22 cellular contexts compared by ENCODE assay signal in genomic region chr17:63555475-63556156, GRCh38. TPM values are rescaled to one million over a fixed set of nuclear protein-coding genes. Genes with fewer than 3 reads are reported as not detected.
A peak's percentile ranks its signal among the peaks of the same experiment; 100 is the strongest.
DNase-seq lines count a peak whose midpoint lies in the region; ATAC-seq, FAIRE-seq and TF ChIP-seq lines count a peak whose summit lies in the region.
"Had no signal": no experiment of that assay in that cellular context is flagged by ENCODE, and none has a peak within 500 bp of the region (broad histone marks: within the 10 kb centered on the region; RNA-seq: fewer than 3 reads in every experiment).

No MANE protein-coding gene starts in this region.

- FAIRE-seq in GM12878 (lab: Jason Lieb, UNC) = no peak
- FAIRE-seq: endothelial cell of umbilical vein, H1, kidney had no signal

- no TSS peak for BruUV-seq in GM12878 (replicated peaks; lab: Mats Ljungman, UMichigan)

- SMC1A ChIA-PET in GM12878 (lab: Charles Lee; ENCODE audit: uncharacterized antibody, unreplicated experiment) = interaction anchor here (0.7 to 1.3 kb wide), 3 partner anchors 14 to 92 kb away, joined by 3 to 4 read pairs (median 3); partner anchors contain the start of gene MAP3K3

- TF ChIP-seq CTCF in LNCaP clone FGC (IDR thresholded peaks at IDR 0.05; ENCODE audit: control insufficient read depth, extremely low read depth, insufficient read depth) = no peak
- TF ChIP-seq CTCF in GM12878 (IDR thresholded peaks at IDR 0.05 in 2 of 3, conservative IDR thresholded peaks at IDR 0.05 in 1 of 3; ENCODE audit: control insufficient read depth in 2 of 3, extremely low read depth in 1 of 3, insufficient read depth in 1 of 3, low read depth in 3 of 3, low read length in 3 of 3) = no peak
- TF ChIP-seq CTCF in natural killer cell (IDR thresholded peaks at IDR 0.05) = no peak

- no peaks in the 10 kb centered on the region for H3K36me3 Mint-ChIP-seq in natural killer cell

- H2AFZ ChIP-seq in GM12878 (ENCODE audit: control insufficient read depth, low read depth, low read length) = no peak overlapping the region

- peaks cover 6% of the 10 kb centered on the region; the same call in 1 of the 2 replicates for H4K20me1 ChIP-seq in GM12878 (ENCODE audit: control insufficient read depth, insufficient read depth)

- TF ChIP-seq POLR2A in GM12878 (IDR thresholded peaks at IDR 0.05; ENCODE audit: low read depth, low read length) = no peak

- H3K27ac ChIP-seq in GM12878 (ENCODE audit: control insufficient read depth, insufficient read depth) = no peak overlapping the region
- H3K27ac ChIP-seq: 22Rv1, ascending aorta had no signal

- no peak for TF ChIP-seq EP300 in GM12878 (IDR thresholded peaks at IDR 0.05; ENCODE audit: borderline replicate concordance in 1 of 2, control insufficient read depth in 1 of 2, low read depth in 2 of 2, low read length in 2 of 2)

- in situ Hi-C loops in GM12878 (cut with MboI) = no loop called here

- peaks cover 18% of the 10 kb centered on the region for H3K4me1 ChIP-seq in GM12878 (ENCODE audit: control insufficient read depth, insufficient read depth, low read length)

- no peaks in the 10 kb centered on the region for H3K27me3 Mint-ChIP-seq in natural killer cell (ENCODE audit: low read depth in 2 of 2)

- H3K4me2 ChIP-seq in GM12878 (ENCODE audit: control insufficient read depth, insufficient read depth) = peak overlapping the region; percentile 38

- peaks cover 92% of the 10 kb centered on the region for H3K79me2 ChIP-seq in GM12878 (ENCODE audit: control insufficient read depth, insufficient read depth, low read length)

- no peak overlapping the region for H3K9ac ChIP-seq in GM12878 (ENCODE audit: control insufficient read depth, insufficient read depth, low read length)

- H3K27ac Mint-ChIP-seq in natural killer cell = peak overlapping the region; percentile 72 to 78
- H3K27ac Mint-ChIP-seq: mesothelial cell of epicardium; T-helper 2 cell treated with Interferon-gamma antibody and Interleukin-4, amounts not matched to agents 5 μg/mL and 100 μg/mL, for 36 hours had no signal

- POLR2A ChIA-PET in GM12878 (lab: Charles Lee) = no interaction called here

- RAD21 ChIA-PET in GM12878 (lab: Charles Lee; ENCODE audit: unreplicated experiment) = interaction anchor here (2.0 kb wide), 1 partner anchor 56 kb away, joined by 6 read pairs; no protein-coding TSS in a partner anchor

- peaks cover 0 to 2% of the 10 kb centered on the region in 2 experiments; a peak in 1 of 4 replicates for H3K36me3 ChIP-seq in GM12878 (ENCODE audit: control insufficient read depth in 2 of 2, insufficient read depth in 2 of 2, low read length in 1 of 2)

- DNase-seq in DMS79 treated with DMSO at 0.1 percent for 48 hours (lab: John Stamatoyannopoulos, UW) (peak; percentile 3), DMS79 (lab: John Stamatoyannopoulos, UW) (no peak), LNCaP clone FGC (ENCODE audit: low read depth) (peak; percentile 93), GM12878 (ENCODE audit: low read depth, low spot score) (no peak), natural killer cell (no peak), ecto neural progenitor cell (ENCODE audit: low spot score) (no peak), NCI-H345 (lab: John Stamatoyannopoulos, UW) (no peak), C1 segment of cervical spinal cord (lab: John Stamatoyannopoulos, UW) (no peak)
- DNase-seq: activated naive CD4-positive, alpha-beta T cell treated with Interleukin-2 at 50 U/mL for 16 hours; BE2C; foreskin fibroblast; kidney; NCI-H2081 treated with DMSO at 0.1 percent for 48 hours; NCI-H510A treated with DMSO at 0.1 percent for 48 hours; retina; SHP77 treated with DMSO at 0.1 percent for 48 hours had no signal

- H3K4me3 ChIP-seq in LNCaP clone FGC (ENCODE audit: low read depth, low read length) (no peak overlapping the region), GM12878 (no peak overlapping the region)
- H3K4me3 ChIP-seq: ascending aorta had no signal

- H3K27me3 ChIP-seq in GM12878 (replicated peaks in 1 of 2; ENCODE audit: control insufficient read depth in 2 of 2, insufficient read depth in 2 of 2, low read length in 1 of 2) = no peaks in the 10 kb centered on the region
- H3K27me3 ChIP-seq: ascending aorta, BE2C had no signal

- H3K4me1 Mint-ChIP-seq in natural killer cell = peaks cover 58 to 79% of the 10 kb centered on the region in 2 donors

- ATAC-seq in GM12878 = no peak
- ATAC-seq in natural killer cell = no peak

- H3K9me3 Mint-ChIP-seq in natural killer cell = no peaks in the 10 kb centered on the region
- H3K9me3 Mint-ChIP-seq: T-helper 2 cell treated with Interferon-gamma antibody and Interleukin-4, amounts not matched to agents 5 μg/mL and 100 μg/mL, for 36 hours had no signal

- no peak for TF ChIP-seq RAD21 in GM12878 (IDR thresholded peaks at IDR 0.05; ENCODE audit: insufficient read depth, low read depth, low read length)

- H3K4me3 Mint-ChIP-seq in natural killer cell = no peak overlapping the region
- H3K4me3 Mint-ChIP-seq: mesothelial cell of epicardium; T-helper 2 cell treated with Interferon-gamma antibody and Interleukin-4, amounts not matched to agents 5 μg/mL and 100 μg/mL, for 36 hours had no signal

- intact Hi-C loops in GM12878 (cut with micrococcal nuclease; ENCODE audit: unreplicated experiment) = loop anchor here (10.0 kb wide), 1 partner anchor 139 kb away; no protein-coding TSS in a partner anchor
- intact Hi-C loops in natural killer cell (cut with micrococcal nuclease) = no loop called here

- 87% methylated on average over 9 of the region's 9 CpGs for WGBS in GM12878 (ENCODE audit: insufficient coverage, insufficient replicate concordance, low lambda C conversion rate, missing lambda C conversion rate)

- peaks cover 3% of the 10 kb centered on the region; the same call in 1 of the 3 replicates for H3K9me3 ChIP-seq in GM12878 (replicated peaks; ENCODE audit: control insufficient read depth, insufficient read depth, low read length)
- H3K9me3 ChIP-seq: ascending aorta, BE2C had no signal

- CTCF ChIA-PET in GM12878 (lab: Yijun Ruan, JAX) = interaction anchor here (0.8 to 1.2 kb wide), 3 partner anchors 57 to 374 kb away, joined by 3 to 4 read pairs (median 3); no protein-coding TSS in a partner anchor

TF ChIP-seq in GM12878, 131 proteins besides CTCF, POLR2A, EP300 and RAD21:
- TF ChIP-seq WRNIP1 (IDR thresholded peaks at IDR 0.05; ENCODE audit: borderline replicate concordance, low read depth, low read length) = no peak

RNA-seq across cellular contexts. Expression of gene DCAF7, which starts 5.3 kb away (rescaled TPM):
- 35.0 and 38.8 TPM in 2 replicates for total RNA-seq in GM12878 (2013; cell fraction: nucleolus; rRNA removed)
- total RNA-seq in GM12878 (2014; rRNA removed) = 36.6 and 37.0 TPM in 2 replicates
- total RNA-seq in GM12878 (2014; rRNA removed; fragmentation: Illumina TruSeq; extraction: Trizol) = 29.1 and 29.3 TPM in 2 replicates
- 99.8 and 103 TPM in 2 replicates for total RNA-seq in GM12878 (2021)
- 25.8 TPM for polyA plus RNA-seq in GM12878 (2011; ENCODE audit: low read depth)
- polyA plus RNA-seq in GM12878 (2011; rRNA removed) = 45.5 and 60.7 TPM in 2 replicates
- 63.9 and 76.2 TPM in 2 replicates for polyA plus RNA-seq in GM12878 (2011; cell fraction: cytosol; rRNA removed)
- 56.8 and 74.2 TPM in 2 replicates for polyA plus RNA-seq in GM12878 (2011; cell fraction: nucleus; rRNA removed)
- polyA plus RNA-seq in GM12878 (2012) = 50.9 and 57.4 TPM in 2 replicates
- 65.4 and 67.5 TPM in 2 replicates for polyA plus RNA-seq in GM12878 (2014; fragmentation: Illumina TruSeq; extraction: Trizol)
- 10 to 100 TPM; 27.0 to 27.4 TPM for polyA plus RNA-seq in GM12878 (2014; fragmentation: Nextera tagmentation; extraction: Ambion mirVana)
- polyA plus RNA-seq in GM12878 (2014; rRNA removed) = 48.3 and 52.4 TPM in 2 replicates
- polyA plus RNA-seq in GM12878 (2016; fragmentation: Nextera tagmentation; extraction: Ambion mirVana) = 10 to 100 TPM; 76.5 to 85.0 TPM
- polyA minus RNA-seq in GM12878 (2011; rRNA and poly(A)+ RNA removed) = 99.0 and 105 TPM in 2 replicates
- polyA minus RNA-seq in GM12878 (2011; cell fraction: cytosol; rRNA and poly(A)+ RNA removed) = 29.0 and 35.1 TPM in 2 replicates
- 12.7 and 19.8 TPM in 2 replicates for polyA minus RNA-seq in GM12878 (2011; cell fraction: nucleus; rRNA and poly(A)+ RNA removed)
- total RNA-seq in natural killer cell = 10 to 100 TPM; 55.5 to 83.5 (median 72.2) TPM

RNA-seq across cellular contexts. Expression of gene KCNH6, which starts 32.5 kb away (rescaled TPM):
- total RNA-seq in GM12878 (2013; cell fraction: nucleolus; rRNA removed) = not detected in 2 replicates
- total RNA-seq in GM12878 (2014; rRNA removed) (not detected in 2 replicates), GM12878 (2014; rRNA removed; fragmentation: Illumina TruSeq; extraction: Trizol) (not detected in 2 replicates), GM12878 (2021) (not detected in 2 replicates), natural killer cell (not detected)
- not detected for polyA plus RNA-seq in GM12878 (2011; ENCODE audit: low read depth)
- polyA plus RNA-seq in GM12878 (2011; rRNA removed) (not detected in 2 replicates), GM12878 (2014; fragmentation: Illumina TruSeq; extraction: Trizol) (not detected in 2 replicates), GM12878 (2014; fragmentation: Nextera tagmentation; extraction: Ambion mirVana) (not detected), GM12878 (2014; rRNA removed) (not detected in 2 replicates), GM12878 (2016; fragmentation: Nextera tagmentation; extraction: Ambion mirVana) (not detected)
- polyA plus RNA-seq in GM12878 (2011; cell fraction: cytosol; rRNA removed) = not detected in 2 replicates
- polyA plus RNA-seq in GM12878 (2011; cell fraction: nucleus; rRNA removed) = not detected in 2 replicates
- not detected in 2 replicates for polyA plus RNA-seq in GM12878 (2012)
- polyA minus RNA-seq in GM12878 (2011; rRNA and poly(A)+ RNA removed) = not detected in 2 replicates
- not detected in 2 replicates for polyA minus RNA-seq in GM12878 (2011; cell fraction: cytosol; rRNA and poly(A)+ RNA removed)
- not detected in 2 replicates for polyA minus RNA-seq in GM12878 (2011; cell fraction: nucleus; rRNA and poly(A)+ RNA removed)
- total RNA-seq: ascending aorta, endothelial cell of umbilical vein, mesothelial cell of epicardium had no signal

RNA-seq across cellular contexts. Expression of gene TACO1, which starts 45.1 kb away (rescaled TPM):
- total RNA-seq in GM12878 (2013; cell fraction: nucleolus; rRNA removed) = 5.1 and 6.5 TPM in 2 replicates
- total RNA-seq in GM12878 (2014; rRNA removed) (11.8 and 14.3 TPM in 2 replicates), GM12878 (2014; rRNA removed; fragmentation: Illumina TruSeq; extraction: Trizol) (18.7 and 19.9 TPM in 2 replicates), GM12878 (2021) (31.0 and 31.1 TPM in 2 replicates), natural killer cell (10 to 100 TPM in 1 of 3 donors, 1 to 10 TPM in 2; 7.1 to 10.9 (median 9.2) TPM)
- polyA plus RNA-seq in GM12878 (2011; ENCODE audit: low read depth) = 17.7 TPM
- polyA plus RNA-seq in GM12878 (2011; rRNA removed) (24.9 and 26.7 TPM in 2 replicates), GM12878 (2014; fragmentation: Illumina TruSeq; extraction: Trizol) (27.1 and 27.3 TPM in 2 replicates), GM12878 (2014; fragmentation: Nextera tagmentation; extraction: Ambion mirVana) (10 to 100 TPM in 1 of 2 experiments, 1 to 10 TPM in 1; 8.5 to 16.1 TPM), GM12878 (2014; rRNA removed) (30.8 and 32.7 TPM in 2 replicates), GM12878 (2016; fragmentation: Nextera tagmentation; extraction: Ambion mirVana) (10 to 100 TPM; 33.7 to 38.6 TPM)
- polyA plus RNA-seq in GM12878 (2011; cell fraction: cytosol; rRNA removed) = 22.9 and 35.9 TPM in 2 replicates
- polyA plus RNA-seq in GM12878 (2011; cell fraction: nucleus; rRNA removed) = 17.4 and 26.9 TPM in 2 replicates
- 19.5 and 20.0 TPM in 2 replicates for polyA plus RNA-seq in GM12878 (2012)
- polyA minus RNA-seq in GM12878 (2011; rRNA and poly(A)+ RNA removed) = 13.6 and 15.0 TPM in 2 replicates
- polyA minus RNA-seq in GM12878 (2011; cell fraction: cytosol; rRNA and poly(A)+ RNA removed) = 5.3 and 8.7 TPM in 2 replicates
- 2.7 and 5.4 TPM in 2 replicates for polyA minus RNA-seq in GM12878 (2011; cell fraction: nucleus; rRNA and poly(A)+ RNA removed)

Comparison
In these comparisons a context has a peak if more than half of its experiments do, and no peak if none do; other contexts are left out.
1. DNase-seq: peak in DMS79 treated with DMSO at 0.1 percent for 48 hours (single experiment) and LNCaP clone FGC (single experiment); none in DMS79 (single experiment), GM12878 (single experiment), natural killer cell (single experiment), ecto neural progenitor cell (single experiment), NCI-H345 (single experiment) and C1 segment of cervical spinal cord (0 of 14).